1 cellular context compared by ENCODE assay signal in the genomic region with DNA sequence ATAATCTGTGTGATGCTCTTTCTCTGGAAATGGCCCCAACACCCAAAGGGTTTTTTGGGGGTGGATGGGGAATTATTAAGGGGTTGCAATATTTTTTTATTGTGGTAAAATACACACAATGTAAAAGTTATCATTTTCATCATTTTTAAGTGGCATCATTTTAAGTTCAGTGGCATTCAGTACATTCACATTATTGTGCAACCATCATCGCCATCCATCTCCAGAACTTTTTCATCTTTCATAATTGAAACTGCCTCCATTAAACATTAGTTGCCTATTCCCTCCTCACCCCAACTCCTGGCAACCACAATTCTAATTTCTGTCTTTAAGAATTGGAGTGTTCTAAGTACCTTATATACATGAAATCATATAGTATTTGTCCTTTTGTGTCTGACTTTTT.
A peak's percentile ranks its signal among the peaks of the same experiment; 100 is the strongest.
TF ChIP-seq lines count a peak whose summit lies in the region.

No MANE protein-coding gene starts in this region.

TF ChIP-seq in IMR-90, 13 proteins besides CTCF, POLR2A, EP300 and RAD21:
- TF ChIP-seq CEBPB (IDR thresholded peaks at IDR 0.05; ENCODE audit: low read depth, low read length) (peak; percentile 71), NFE2L2 (IDR thresholded peaks at IDR 0.05; ENCODE audit: low read depth, low read length) (no peak)
TF ChIP-seq in IMR-90: peak in this region for 1.
